Comparison of ENCODE assay signal across 10 cellular contexts in the genomic region with DNA sequence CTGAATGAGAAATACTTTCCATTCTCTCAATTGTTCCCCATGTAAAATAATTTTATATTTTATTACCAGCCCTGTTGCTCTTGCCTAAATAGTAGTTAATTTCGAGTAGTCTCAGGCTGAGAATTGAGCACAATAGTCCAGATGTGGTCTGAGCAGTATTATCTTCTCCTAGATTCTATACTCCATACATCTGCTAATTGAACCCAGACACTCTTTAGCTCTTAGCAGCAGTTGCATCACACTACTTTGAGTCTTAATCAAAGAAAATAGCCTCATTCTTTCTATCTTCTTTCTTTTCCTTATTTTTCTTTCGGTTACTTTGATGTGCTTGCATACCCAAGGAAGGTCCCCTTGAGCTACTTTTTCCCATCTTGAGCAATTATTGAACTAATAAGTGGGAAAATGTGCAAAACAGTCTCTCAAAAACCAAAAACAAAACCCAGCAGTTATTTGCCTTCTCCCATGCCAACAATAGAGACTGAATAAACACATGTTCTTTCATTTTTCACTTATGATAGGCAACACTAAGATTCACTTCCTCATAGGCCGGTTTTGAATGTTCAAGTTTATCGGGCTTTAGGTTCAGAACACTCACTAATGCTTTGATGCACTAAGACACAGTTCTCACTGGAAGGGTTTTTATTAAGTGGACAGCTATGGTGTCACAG.
DNase-seq lines count a peak whose midpoint lies in the region; ATAC-seq and TF ChIP-seq lines count a peak whose summit lies in the region.
"Had no signal": no experiment of that assay in that cellular context is flagged by ENCODE, and none has a peak within 500 bp of the region (broad histone marks: within the 10 kb centered on the region; RNA-seq: fewer than 3 reads in every experiment).

No MANE protein-coding gene starts in this region.

- no peaks in the 10 kb centered on the region for H3K36me3 Mint-ChIP-seq in endothelial cell (ENCODE audit: low read depth, unreplicated experiment)
- H3K36me3 Mint-ChIP-seq in stimulated activated memory B cell treated with anti-CD40 and anti-IgM and Interleukin-4, amounts not matched to agents 10 μg/mL and 1 μg/mL and 100 μg/mL, for 72 hours, result no peaks in the 10 kb centered on the region

- DNase-seq in endothelial cell (ENCODE audit: low spot score), result no peak
- no peak for DNase-seq in NCI-H187 treated with DMSO at 0.1 percent for 48 hours (lab: John Stamatoyannopoulos, UW)
- DNase-seq in NCI-H2227 treated with DMSO at 0.1 percent for 48 hours (lab: John Stamatoyannopoulos, UW), result no peak
- DNase-seq: T-helper 9 cell had no signal

- H3K27ac Mint-ChIP-seq in endothelial cell (ENCODE audit: unreplicated experiment), result no peak overlapping the region
- H3K27ac Mint-ChIP-seq in stimulated activated memory B cell treated with anti-CD40 and anti-IgM and Interleukin-4, amounts not matched to agents 10 μg/mL and 1 μg/mL and 100 μg/mL, for 72 hours, result no peak overlapping the region

- H3K4me3 Mint-ChIP-seq in endothelial cell (ENCODE audit: unreplicated experiment), result no peak overlapping the region
- no peak overlapping the region for H3K4me3 Mint-ChIP-seq in stimulated activated memory B cell treated with anti-CD40 and anti-IgM and Interleukin-4, amounts not matched to agents 10 μg/mL and 1 μg/mL and 100 μg/mL, for 72 hours

- no peak for TF ChIP-seq CTCF in endothelial cell (IDR thresholded peaks at IDR 0.05; ENCODE audit: unreplicated experiment)

- H3K4me1 Mint-ChIP-seq in endothelial cell (ENCODE audit: unreplicated experiment), result peaks cover 2% of the 10 kb centered on the region
- H3K4me1 Mint-ChIP-seq in stimulated activated memory B cell treated with anti-CD40 and anti-IgM and Interleukin-4, amounts not matched to agents 10 μg/mL and 1 μg/mL and 100 μg/mL, for 72 hours, result peaks cover 6% of the 10 kb centered on the region

- H3K27me3 Mint-ChIP-seq in endothelial cell (ENCODE audit: unreplicated experiment), result no peaks in the 10 kb centered on the region
- no peaks in the 10 kb centered on the region for H3K27me3 Mint-ChIP-seq in stimulated activated memory B cell treated with anti-CD40 and anti-IgM and Interleukin-4, amounts not matched to agents 10 μg/mL and 1 μg/mL and 100 μg/mL, for 72 hours

- H3K9me3 Mint-ChIP-seq in endothelial cell (ENCODE audit: unreplicated experiment), result no peaks in the 10 kb centered on the region
- peaks cover 6% of the 10 kb centered on the region for H3K9me3 Mint-ChIP-seq in stimulated activated memory B cell treated with anti-CD40 and anti-IgM and Interleukin-4, amounts not matched to agents 10 μg/mL and 1 μg/mL and 100 μg/mL, for 72 hours

- ATAC-seq in GM18499 (IDR thresholded peaks at IDR 0.05; ENCODE audit: insufficient read depth, unreplicated experiment), result peak; percentile 98
- peak; percentile 92 for ATAC-seq in GM19455 (IDR thresholded peaks at IDR 0.05; ENCODE audit: unreplicated experiment)
- ATAC-seq in HG02870 (IDR thresholded peaks at IDR 0.05; ENCODE audit: unreplicated experiment), result peak; percentile 97
- ATAC-seq in HG03520 (IDR thresholded peaks at IDR 0.05; ENCODE audit: unreplicated experiment), result peak; percentile 89
- ATAC-seq in stimulated activated memory B cell treated with anti-CD40 and anti-IgM and Interleukin-4, amounts not matched to agents 10 μg/mL and 1 μg/mL and 100 μg/mL, for 72 hours, result no peak
- ATAC-seq: HCT116 had no signal
